1 cellular context compared by ENCODE assay signal in genomic region chr7:63925626-63926460, GRCh38.
TF ChIP-seq lines count a peak whose summit lies in the region.

No MANE protein-coding gene starts in this region.

TF ChIP-seq in K562, 482 proteins besides CTCF, POLR2A, EP300 and RAD21 (continued from another document and continues in another):
- TF ChIP-seq ZNF592 (IDR thresholded peaks at IDR 0.05) (0 out of 2 replicates have a peak, but pooled peaks have one; percentile 27), NR2C2 (CRISPR knock-in tag; IDR thresholded peaks at IDR 0.05) (no peak), NR2C2 (tag; IDR thresholded peaks at IDR 0.05) (peak; percentile 98), ZNF589 (CRISPR knock-in tag; IDR thresholded peaks at IDR 0.05; ENCODE audit: low read depth) (0 out of 2 replicates have a peak, but pooled peaks have one; percentile 48), NFIX (CRISPR knock-in tag; IDR thresholded peaks at IDR 0.05; ENCODE audit: low read depth) (no peak), DDX20 (tag; IDR thresholded peaks at IDR 0.05; ENCODE audit: low read depth) (no peak), TAF7 (tag; IDR thresholded peaks at IDR 0.05) (no peak), ZNF395 (CRISPR knock-in tag; IDR thresholded peaks at IDR 0.05) (peak; percentile 79; the same call in 1 of the 2 replicates), IFI16 (CRISPR knock-in tag; IDR thresholded peaks at IDR 0.05) (no peak), KLF6 (CRISPR knock-in tag; IDR thresholded peaks at IDR 0.05; ENCODE audit: borderline replicate concordance) (0 out of 2 replicates have a peak, but pooled peaks have one; percentile 15), PHB2 (IDR thresholded peaks at IDR 0.05; ENCODE audit: low read depth) (no peak), GATAD2B (IDR thresholded peaks at IDR 0.05; ENCODE audit: borderline replicate concordance) (no peak), ZBTB40 (IDR thresholded peaks at IDR 0.05) (0 out of 2 replicates have a peak, but pooled peaks have one; percentile 40), ZBTB40 (CRISPR knock-in tag; IDR thresholded peaks at IDR 0.05) (no peak), GMEB1 (CRISPR knock-in tag; IDR thresholded peaks at IDR 0.05) (peak; percentile 74), ADNP (tag; IDR thresholded peaks at IDR 0.05) (no peak), ZNF644 (tag; IDR thresholded peaks at IDR 0.05; ENCODE audit: low read depth) (peak; percentile 34; the same call in 1 of the 2 replicates), YBX1 (IDR thresholded peaks at IDR 0.05) (no peak), TAF15 (IDR thresholded peaks at IDR 0.05; ENCODE audit: low read depth, low read length) (no peak), SMAD3 (CRISPR knock-in tag; conservative IDR thresholded peaks at IDR 0.05) (peak; percentile 52; the same call in 1 of the 2 replicates), NR4A1 (CRISPR knock-in tag; IDR thresholded peaks at IDR 0.05) (no peak), NR4A1 (tag; IDR thresholded peaks at IDR 0.05) (peak; percentile 32; the same call in 1 of the 2 replicates), DACH1 (IDR thresholded peaks at IDR 0.05; ENCODE audit: partially characterized antibody) (no peak), NBN (IDR thresholded peaks at IDR 0.05; ENCODE audit: low read depth) (no peak), NR2C1 (IDR thresholded peaks at IDR 0.05) (peak; percentile 90), NR2C1 (tag; IDR thresholded peaks at IDR 0.05) (peak; percentile 94), MCM7 (IDR thresholded peaks at IDR 0.05) (no peak), DIDO1 (tag; IDR thresholded peaks at IDR 0.05; ENCODE audit: low read depth) (peak; percentile 79), CREBBP (IDR thresholded peaks at IDR 0.05; ENCODE audit: low read depth, low read length) (no peak), MAZ (CRISPR knock-in tag; conservative IDR thresholded peaks at IDR 0.05 in 1 of 2, IDR thresholded peaks at IDR 0.05 in 1 of 2) (peak; percentile 47 to 84; a peak in 3 of 4 replicates), ZNF232 (CRISPR knock-in tag; IDR thresholded peaks at IDR 0.05) (no peak), NFRKB (IDR thresholded peaks at IDR 0.05; ENCODE audit: low read depth) (no peak), ZNF311 (CRISPR knock-in tag; IDR thresholded peaks at IDR 0.05) (0 out of 2 replicates have a peak, but pooled peaks have one; percentile 53), ETS1 (conservative IDR thresholded peaks at IDR 0.05; ENCODE audit: control insufficient read depth, low read depth, low read length) (peak; percentile 66; the same call in 1 of the 2 replicates), TEAD4 (IDR thresholded peaks at IDR 0.05; ENCODE audit: low read length) (no peak), TEAD4 (CRISPR knock-in tag; IDR thresholded peaks at IDR 0.05; ENCODE audit: borderline replicate concordance) (no peak), GATAD2A (IDR thresholded peaks at IDR 0.05) (no peak), VEZF1 (CRISPR knock-in tag; IDR thresholded peaks at IDR 0.05) (peak; percentile 99), THRAP3 (IDR thresholded peaks at IDR 0.05; ENCODE audit: borderline replicate concordance) (no peak), PURB (CRISPR knock-in tag; IDR thresholded peaks at IDR 0.05; ENCODE audit: low read depth) (no peak), KDM4B (IDR thresholded peaks at IDR 0.05; ENCODE audit: borderline replicate concordance in 2 of 2, low read depth in 1 of 2) (peak in 1 of 2 experiments; percentile 94; a peak in 2 of 4 replicates), CBFA2T3 (IDR thresholded peaks at IDR 0.05) (no peak), CREM (IDR thresholded peaks at IDR 0.05; ENCODE audit: low read depth) (peak; percentile 83), PTTG1 (tag; IDR thresholded peaks at IDR 0.05; ENCODE audit: low read depth) (no peak), MBD2 (IDR thresholded peaks at IDR 0.05; ENCODE audit: borderline replicate concordance, low read depth) (peak; percentile 77), FOS (IDR thresholded peaks at IDR 0.05; ENCODE audit: extremely low read depth, insufficient read length) (no peak), COPS2 (conservative IDR thresholded peaks at IDR 0.05) (no peak), BRF1 (IDR thresholded peaks at IDR 0.05; ENCODE audit: borderline replicate concordance, extremely low read depth, insufficient read length) (no peak), CREB3L1 (IDR thresholded peaks at IDR 0.05; ENCODE audit: borderline replicate concordance, low read depth) (peak; percentile 82; the same call in 1 of the 2 replicates)
